In the genomic region with DNA sequence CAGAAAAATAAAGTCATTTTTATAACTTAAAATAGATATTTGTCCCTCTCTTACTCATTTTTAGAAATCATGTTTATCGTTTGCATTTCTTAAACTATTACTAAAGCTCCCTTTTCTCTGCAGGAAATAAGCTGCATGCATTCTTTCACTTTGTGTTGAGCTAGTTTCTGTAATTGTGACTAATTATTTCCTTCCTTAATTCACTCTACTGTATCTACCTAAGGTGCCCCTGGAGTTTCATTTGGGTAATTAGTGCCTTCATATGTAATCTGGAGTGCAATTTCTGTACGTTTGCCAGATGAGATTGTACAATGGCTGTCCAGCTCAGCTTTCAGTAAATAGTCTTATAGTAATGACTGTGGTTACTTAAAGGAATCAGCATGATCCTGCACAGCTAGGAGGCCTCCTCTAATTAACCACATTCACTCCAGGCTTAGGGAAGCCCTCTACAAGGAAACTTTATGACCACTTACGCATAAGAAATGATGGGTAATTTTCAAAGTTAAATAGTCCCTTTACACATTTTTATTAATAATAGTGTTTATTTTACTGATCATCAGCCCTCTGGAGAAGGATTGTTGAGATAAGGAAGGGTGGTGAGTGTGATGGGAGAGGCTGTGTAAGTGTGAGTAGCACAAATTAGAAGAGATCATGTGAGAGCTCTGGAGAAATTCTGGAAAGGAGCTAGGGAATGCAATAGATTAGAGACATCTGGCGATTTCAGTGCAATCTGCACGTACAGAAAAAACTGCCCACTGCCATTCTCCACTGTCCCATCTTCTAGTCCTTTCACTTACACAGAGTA, we compare ENCODE assay signal across 9 cellular contexts.
A peak's percentile ranks its signal among the peaks of the same experiment; 100 is the strongest.
DNase-seq lines count a peak whose midpoint lies in the region; ATAC-seq, FAIRE-seq and TF ChIP-seq lines count a peak whose summit lies in the region.
"Had no signal": no experiment of that assay in that cellular context is flagged by ENCODE, and none has a peak within 500 bp of the region (broad histone marks: within the 10 kb centered on the region; RNA-seq: fewer than 3 reads in every experiment).

No MANE protein-coding gene starts in this region.

- TF ChIP-seq POLR2A in HepG2 (IDR thresholded peaks at IDR 0.05; ENCODE audit: insufficient read depth in 1 of 2, low read depth in 2 of 2, low read length in 2 of 2): no peak

- ATAC-seq in HepG2: no peak
- ATAC-seq in HG02798 (IDR thresholded peaks at IDR 0.05; ENCODE audit: poor library complexity, unreplicated experiment): peak; percentile 85
- ATAC-seq in left lobe of liver: no peak

- H4K20me1 ChIP-seq in HepG2 (ENCODE audit: insufficient read depth, low read length) (no peaks in the 10 kb centered on the region), astrocyte (ENCODE audit: insufficient read depth, low read length) (no peaks in the 10 kb centered on the region)

- intact Hi-C loops in HepG2 (cut with micrococcal nuclease; ENCODE audit: unreplicated experiment): no loop called here

- BruUV-seq in HepG2 (replicated peaks; lab: Mats Ljungman, UMichigan): no TSS peak

- no peak overlapping the region for H3K4me3 Mint-ChIP-seq in astrocyte (ENCODE audit: unreplicated experiment)

- peaks cover 21% of the 10 kb centered on the region for H3K4me1 Mint-ChIP-seq in astrocyte (ENCODE audit: low read depth, unreplicated experiment)

- H3K27me3 Mint-ChIP-seq in astrocyte (ENCODE audit: low read depth, unreplicated experiment): no peaks in the 10 kb centered on the region

- TF ChIP-seq CTCF in liver (IDR thresholded peaks at IDR 0.05; ENCODE audit: low read depth, low read length, missing input control) (peak; percentile 3), HepG2 (CRISPR knock-in tag; IDR thresholded peaks at IDR 0.05) (no peak), astrocyte (IDR thresholded peaks at IDR 0.05; ENCODE audit: insufficient read depth, low read depth, low read length) (no peak), retinal pigment epithelial cell (conservative IDR thresholded peaks at IDR 0.05; ENCODE audit: low read depth, low read length) (no peak)

- no peak for TF ChIP-seq EP300 in HepG2 (IDR thresholded peaks at IDR 0.05; ENCODE audit: low read depth in 2 of 2, low read length in 2 of 2)
- no peak for TF ChIP-seq EP300 in HepG2 (CRISPR knock-in tag; IDR thresholded peaks at IDR 0.05; ENCODE audit: borderline replicate concordance)

- H2AFZ ChIP-seq in HepG2 (ENCODE audit: low read length) (no peak overlapping the region), astrocyte (ENCODE audit: low read depth, low read length) (no peak overlapping the region)

- no peaks in the 10 kb centered on the region for H3K79me2 ChIP-seq in HepG2 (ENCODE audit: insufficient read depth, low read length)
- H3K79me2 ChIP-seq in astrocyte (ENCODE audit: insufficient read depth, low read length): no peaks in the 10 kb centered on the region

- DNase-seq in HepG2 (ENCODE audit: low spot score) (no peak), NCI-H146 treated with DMSO at 0.1 percent for 48 hours (lab: John Stamatoyannopoulos, UW; ENCODE audit: unreplicated experiment) (peak; percentile 91), astrocyte (ENCODE audit: low read depth) (peak; percentile 40), retinal pigment epithelial cell (ENCODE audit: low read depth) (peak; percentile 94), left lobe of liver (ENCODE audit: low spot score) (no peak), anterior cingulate cortex (lab: John Stamatoyannopoulos, UW) (no peak)

- peak overlapping the region; percentile 8 for H3K27ac Mint-ChIP-seq in astrocyte (ENCODE audit: unreplicated experiment)

- H3K4me1 ChIP-seq in liver (ENCODE audit: control insufficient read depth in 4 of 4, insufficient read depth in 4 of 4, low read length in 3 of 4) (no peaks in the 10 kb centered on the region), HepG2 (ENCODE audit: insufficient read depth, low read length) (no peaks in the 10 kb centered on the region), astrocyte (ENCODE audit: insufficient read depth, low read length) (peaks cover 17% of the 10 kb centered on the region)

- H3K9me3 ChIP-seq in liver (ENCODE audit: control insufficient read depth in 4 of 4, low read length in 3 of 4): no peaks in the 10 kb centered on the region
- H3K9me3 ChIP-seq in HepG2 (ENCODE audit: low read length): no peaks in the 10 kb centered on the region
- no peaks in the 10 kb centered on the region for H3K9me3 ChIP-seq in astrocyte (ENCODE audit: insufficient read depth, low read depth, low read length)

- H3K4me2 ChIP-seq in HepG2 (ENCODE audit: low read depth, low read length) (no peak overlapping the region), astrocyte (ENCODE audit: low read length) (peak overlapping the region; percentile 58)

- TF ChIP-seq RAD21 in liver (IDR thresholded peaks at IDR 0.05) (no peak), HepG2 (CRISPR knock-in tag; IDR thresholded peaks at IDR 0.05) (no peak)

- no peaks in the 10 kb centered on the region for H3K36me3 Mint-ChIP-seq in astrocyte (ENCODE audit: low read depth, unreplicated experiment)

- FAIRE-seq in HepG2 (lab: Jason Lieb, UNC) (no peak), astrocyte (lab: Jason Lieb, UNC) (no peak)

- H3K27ac ChIP-seq in liver (ENCODE audit: low read depth in 1 of 2, low read length in 2 of 2) (peak overlapping the region; percentile 0 to 54), HepG2 (ENCODE audit: extremely low read length, insufficient read depth, low read length) (no peak overlapping the region), astrocyte (ENCODE audit: low read depth, low read length) (no peak overlapping the region)
- H3K27ac ChIP-seq: cardiac muscle cell had no signal

- CTCF ChIA-PET in HepG2 (lab: Yijun Ruan, JAX; ENCODE audit: low intra/inter-chr PET ratio, low total read pairs): no interaction called here

- POLR2A ChIA-PET in HepG2 (lab: Yijun Ruan, JAX): no interaction called here

- H3K4me3 ChIP-seq in liver (ENCODE audit: low read depth in 1 of 3, low read length in 3 of 3) (no peak overlapping the region), HepG2 (replicated peaks in 1 of 3; ENCODE audit: insufficient read depth in 1 of 3, low read depth in 2 of 3, low read length in 3 of 3) (no peak overlapping the region), astrocyte (ENCODE audit: insufficient read depth, low read depth, low read length) (no peak overlapping the region), retinal pigment epithelial cell (ENCODE audit: low read length) (no peak overlapping the region)
- H3K4me3 ChIP-seq: cardiac muscle cell had no signal

- H3K9me3 Mint-ChIP-seq in astrocyte (ENCODE audit: unreplicated experiment): no peaks in the 10 kb centered on the region

- H3K27me3 ChIP-seq in liver (ENCODE audit: control insufficient read depth in 4 of 4, insufficient read depth in 4 of 4, low read length in 3 of 4) (no peaks in the 10 kb centered on the region), HepG2 (ENCODE audit: control insufficient read depth in 1 of 2, insufficient read depth in 2 of 2, low read length in 2 of 2) (no peaks in the 10 kb centered on the region), astrocyte (ENCODE audit: insufficient read depth, low read length) (no peaks in the 10 kb centered on the region)
- H3K27me3 ChIP-seq: cardiac muscle cell had no signal

- in situ Hi-C loops in HepG2 (cut with HindIII; ENCODE audit: extremely low pct_ligation_motif_present, low pct_unique_long_range_greater_than_20kb): no loop called here

- no peaks in the 10 kb centered on the region for H3K36me3 ChIP-seq in liver (ENCODE audit: control insufficient read depth in 4 of 4, insufficient read depth in 3 of 4, low read depth in 1 of 4, low read length in 3 of 4)
- H3K36me3 ChIP-seq in HepG2 (replicated peaks in 1 of 2; ENCODE audit: control insufficient read depth in 1 of 2, insufficient read depth in 2 of 2, low read length in 2 of 2): no peaks in the 10 kb centered on the region
- peaks cover under 1% of the 10 kb centered on the region for H3K36me3 ChIP-seq in astrocyte (ENCODE audit: insufficient read depth, low read length)
- H3K36me3 ChIP-seq: cardiac muscle cell had no signal

- 71% methylated on average over 5 of the region's 5 CpGs for WGBS in liver
- 40% methylated on average over 5 of the region's 5 CpGs for WGBS in HepG2 (ENCODE audit: low lambda C conversion rate)

- H3K9ac ChIP-seq in liver (ENCODE audit: low read depth in 1 of 2, low read length in 2 of 2): no peak overlapping the region
- H3K9ac ChIP-seq in HepG2 (ENCODE audit: insufficient read depth, low read depth, low read length): no peak overlapping the region
- H3K9ac ChIP-seq in astrocyte (ENCODE audit: low read length): no peak overlapping the region

TF ChIP-seq in liver, 16 proteins besides CTCF, POLR2A, EP300 and RAD21:
- TF ChIP-seq HNF4A (conservative IDR thresholded peaks at IDR 0.05) (no peak), HNF4G (IDR thresholded peaks at IDR 0.05) (no peak), TAF1 (conservative IDR thresholded peaks at IDR 0.05) (no peak), FOXA2 (IDR thresholded peaks at IDR 0.05) (no peak), JUND (IDR thresholded peaks at IDR 0.05) (peak; percentile 31 to 34), RXRA (IDR thresholded peaks at IDR 0.05) (no peak), GABPA (IDR thresholded peaks at IDR 0.05 in 1 of 2, conservative IDR thresholded peaks at IDR 0.05 in 1 of 2) (no peak)
- TF ChIP-seq, protein P1, sequence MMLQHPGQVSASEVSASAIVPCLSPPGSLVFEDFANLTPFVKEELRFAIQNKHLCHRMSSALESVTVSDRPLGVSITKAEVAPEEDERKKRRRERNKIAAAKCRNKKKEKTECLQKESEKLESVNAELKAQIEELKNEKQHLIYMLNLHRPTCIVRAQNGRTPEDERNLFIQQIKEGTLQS (IDR thresholded peaks at IDR 0.05): no peak

TF ChIP-seq in HepG2, 621 proteins besides CTCF, POLR2A, EP300 and RAD21 (continues in another document):
- TF ChIP-seq PHB2 (IDR thresholded peaks at IDR 0.05; ENCODE audit: partially characterized antibody) (no peak), ESRRA (CRISPR knock-in tag; IDR thresholded peaks at IDR 0.05; ENCODE audit: low read depth) (no peak)
- TF ChIP-seq, protein P2, sequence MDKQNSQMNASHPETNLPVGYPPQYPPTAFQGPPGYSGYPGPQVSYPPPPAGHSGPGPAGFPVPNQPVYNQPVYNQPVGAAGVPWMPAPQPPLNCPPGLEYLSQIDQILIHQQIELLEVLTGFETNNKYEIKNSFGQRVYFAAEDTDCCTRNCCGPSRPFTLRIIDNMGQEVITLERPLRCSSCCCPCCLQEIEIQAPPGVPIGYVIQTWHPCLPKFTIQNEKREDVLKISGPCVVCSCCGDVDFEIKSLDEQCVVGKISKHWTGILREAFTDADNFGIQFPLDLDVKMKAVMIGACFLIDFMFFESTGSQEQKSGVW (CRISPR knock-in tag; IDR thresholded peaks at IDR 0.05; ENCODE audit: borderline replicate concordance): no peak

Comparison
In these comparisons a context has a peak if more than half of its experiments do, and no peak if none do; other contexts are left out.
1. H3K27ac ChIP-seq: peak in liver (2 of 2); none in HepG2 (single experiment) and astrocyte (single experiment).
2. DNase-seq: peak in NCI-H146 treated with DMSO at 0.1 percent for 48 hours (single experiment), astrocyte (single experiment) and retinal pigment epithelial cell (single experiment); none in HepG2 (single experiment), left lobe of liver (single experiment) and anterior cingulate cortex (0 of 58).